ENCODE assay signal across 10 cellular contexts in genomic region chr6:158707826-158708225, GRCh38. TPM values are rescaled to one million over a fixed set of nuclear protein-coding genes. Genes with fewer than 3 reads are reported as not detected.
DNase-seq lines count a peak whose midpoint lies in the region; ATAC-seq and TF ChIP-seq lines count a peak whose summit lies in the region.
"Had no signal": no experiment of that assay in that cellular context is flagged by ENCODE, and none has a peak within 500 bp of the region (broad histone marks: within the 10 kb centered on the region; RNA-seq: fewer than 3 reads in every experiment).

No MANE protein-coding gene starts in this region.

- no peak overlapping the region for H3K23ac ChIP-seq in mesendoderm (ENCODE audit: low read length)

- H3K9me3 ChIP-seq in upper lobe of left lung, result no peaks in the 10 kb centered on the region

- peak overlapping the region; percentile 96 for H3K27ac Mint-ChIP-seq in chondrocyte (ENCODE audit: unreplicated experiment)
- H3K27ac Mint-ChIP-seq in activated T-helper 17 cell treated with anti-CD3 and anti-CD28 coated beads, Interleukin-2, amount 50 U/mL, for 72 hours, result no peak overlapping the region

- H4K5ac ChIP-seq in mesendoderm (ENCODE audit: low read length), result no peak overlapping the region

- no peaks in the 10 kb centered on the region for H3K27me3 Mint-ChIP-seq in chondrocyte (ENCODE audit: low read depth)
- H3K27me3 Mint-ChIP-seq in activated T-helper 17 cell treated with anti-CD3 and anti-CD28 coated beads, Interleukin-2, amount 50 U/mL, for 72 hours, result no peaks in the 10 kb centered on the region

- H2AK5ac ChIP-seq in mesendoderm (ENCODE audit: low read length), result peak overlapping the region; percentile 76

- H3K4ac ChIP-seq in mesendoderm (ENCODE audit: low read depth, low read length), result peak overlapping the region; percentile 98

- H2BK15ac ChIP-seq in mesendoderm (replicated peaks; ENCODE audit: low read depth), result peak overlapping the region; percentile 60

- H3K4me3 ChIP-seq in mesendoderm (ENCODE audit: low read length), result no peak overlapping the region
- H3K4me3 ChIP-seq in upper lobe of left lung, result no peak overlapping the region

- H3K36me3 Mint-ChIP-seq in chondrocyte (ENCODE audit: low read depth), result no peaks in the 10 kb centered on the region
- H3K36me3 Mint-ChIP-seq in activated T-helper 17 cell treated with anti-CD3 and anti-CD28 coated beads, Interleukin-2, amount 50 U/mL, for 72 hours (ENCODE audit: low read depth), result peaks cover 94% of the 10 kb centered on the region

- TF ChIP-seq CTCF in chondrocyte (IDR thresholded peaks at IDR 0.05) (no peak), upper lobe of left lung (IDR thresholded peaks at IDR 0.05) (peak in 2 of 6 experiments; percentile 10 to 11)

- no peaks in the 10 kb centered on the region for H3K79me2 ChIP-seq in mesendoderm (ENCODE audit: control insufficient read depth, insufficient read depth, low read length)

- H3K56ac ChIP-seq in mesendoderm (ENCODE audit: low read length), result peak overlapping the region; percentile 77

- peak overlapping the region; percentile 13 for H3K18ac ChIP-seq in mesendoderm (ENCODE audit: low read length)

- peaks cover 12% of the 10 kb centered on the region for H3K4me1 ChIP-seq in mesendoderm (ENCODE audit: control insufficient read depth, low read depth, low read length)
- peaks cover 29 to 47% (median 39%) of the 10 kb centered on the region in 4 donors for H3K4me1 ChIP-seq in upper lobe of left lung

- H3K9ac ChIP-seq in mesendoderm (ENCODE audit: low read length), result no peak overlapping the region

- TF ChIP-seq POLR2A in upper lobe of left lung (IDR thresholded peaks at IDR 0.05), result no peak

- peak overlapping the region; percentile 76 for H2BK5ac ChIP-seq in mesendoderm (ENCODE audit: low read length)

- peak overlapping the region; percentile 96 for H2BK120ac ChIP-seq in mesendoderm (ENCODE audit: low read depth, low read length)

- peak overlapping the region; percentile 55 for H3K4me3 Mint-ChIP-seq in chondrocyte (ENCODE audit: unreplicated experiment)
- H3K4me3 Mint-ChIP-seq in activated T-helper 17 cell treated with anti-CD3 and anti-CD28 coated beads, Interleukin-2, amount 50 U/mL, for 72 hours, result no peak overlapping the region

- no peak for ATAC-seq in upper lobe of left lung (ENCODE audit: low FRiP score in 2 of 2)
- no peak for ATAC-seq in activated T-helper 17 cell treated with anti-CD3 and anti-CD28 coated beads, Interleukin-2, amount 50 U/mL, for 72 hours (replicated peaks)

- H3K4me1 Mint-ChIP-seq in chondrocyte (ENCODE audit: low read depth), result peaks cover 36% of the 10 kb centered on the region
- H3K4me1 Mint-ChIP-seq in activated T-helper 17 cell treated with anti-CD3 and anti-CD28 coated beads, Interleukin-2, amount 50 U/mL, for 72 hours, result no peaks in the 10 kb centered on the region

- no CpG with 5 or more reads among the region's 11 CpGs for WGBS in mesendoderm (ENCODE audit: extremely low coverage, insufficient coverage, low lambda C conversion rate)
- 56 to 60% methylated on average over 11 of the region's 11 CpGs for WGBS in upper lobe of left lung, 2 donors

- no peak overlapping the region for H3K4me2 ChIP-seq in mesendoderm (ENCODE audit: low read length)

- no peak for TF ChIP-seq EP300 in upper lobe of left lung (IDR thresholded peaks at IDR 0.05)

- H3K27ac ChIP-seq in mesendoderm (ENCODE audit: low read depth, low read length) (peak overlapping the region; percentile 66), upper lobe of left lung (peak overlapping the region; percentile 67 to 83 (median 76))

- no peaks in the 10 kb centered on the region for H3K9me3 Mint-ChIP-seq in chondrocyte (ENCODE audit: low read depth)
- no peaks in the 10 kb centered on the region for H3K9me3 Mint-ChIP-seq in activated T-helper 17 cell treated with anti-CD3 and anti-CD28 coated beads, Interleukin-2, amount 50 U/mL, for 72 hours

- H3K79me1 ChIP-seq in mesendoderm (ENCODE audit: low read length), result no peaks in the 10 kb centered on the region

- no peak overlapping the region for H4K8ac ChIP-seq in mesendoderm (ENCODE audit: low read depth, low read length)

- peak; percentile 54 for DNase-seq in NCI-H1694 treated with DMSO at 0.1 percent for 48 hours (lab: John Stamatoyannopoulos, UW)
- no peak for DNase-seq in chondrocyte (ENCODE audit: low spot score)
- DNase-seq in mesendoderm, result peak; percentile 37
- DNase-seq in upper lobe of left lung, result peak in 1 of 2 donors; percentile 79
- no peak for DNase-seq in NCI-H2107 treated with DMSO at 0.1 percent for 48 hours (lab: John Stamatoyannopoulos, UW; ENCODE audit: unreplicated experiment)
- no peak for DNase-seq in occipital lobe (lab: John Stamatoyannopoulos, UW)
- no peak for DNase-seq in NCI-H1436 (lab: John Stamatoyannopoulos, UW)
- DNase-seq: activated CD4-positive, alpha-beta T cell treated with anti-CD3 and anti-CD28 coated beads, Interleukin-2, amount 50 U/mL, for 48 hours had no signal

- no peaks in the 10 kb centered on the region for H3K27me3 ChIP-seq in mesendoderm (ENCODE audit: insufficient read depth, low read length, poor library complexity)
- no peaks in the 10 kb centered on the region for H3K27me3 ChIP-seq in upper lobe of left lung
- H3K27me3 ChIP-seq: dorsolateral prefrontal cortex had no signal

- H3K36me3 ChIP-seq in mesendoderm (ENCODE audit: control insufficient read depth, insufficient read depth, low read length) (no peaks in the 10 kb centered on the region), upper lobe of left lung (no peaks in the 10 kb centered on the region)

RNA-seq across cellular contexts. Expression of gene SYTL3, which starts 58.0 kb away (rescaled TPM):
- total RNA-seq in chondrocyte (0.58 to 1.6 TPM (median 1.4 TPM) in 3 replicates), upper lobe of left lung (10 to 100 TPM; 10.3 to 28.3 (median 20.0) TPM), occipital lobe (2.0 TPM)
- polyA plus RNA-seq in mesendoderm (2013, experiment 1 of 2), result 0.25 TPM
- 0.17 TPM for polyA plus RNA-seq in mesendoderm (2013, experiment 2 of 2)
- total RNA-seq in activated T-helper 17 cell treated with anti-CD3 and anti-CD28 coated beads, Interleukin-2, amount 50 U/mL, for 72 hours, result 100 to 1,000 TPM; 118 to 331 TPM

Comparison
In these comparisons a context has a peak if more than half of its experiments do, and no peak if none do; other contexts are left out.
1. DNase-seq: peak in NCI-H1694 treated with DMSO at 0.1 percent for 48 hours (single experiment) and mesendoderm (single experiment); none in chondrocyte (single experiment), NCI-H2107 treated with DMSO at 0.1 percent for 48 hours (single experiment), occipital lobe (single experiment) and NCI-H1436 (single experiment).
2. RNA of gene SYTL3, which starts 58.0 kb away (total RNA-seq): 118 to 331 TPM in activated T-helper 17 cell treated with anti-CD3 and anti-CD28 coated beads, Interleukin-2, amount 50 U/mL, for 72 hours; 10.3 to 28.3 TPM in upper lobe of left lung, 2.0 TPM in occipital lobe (single experiment) and 0.58 to 1.6 TPM in chondrocyte; every median in the first group is over 4 times any median in the second.